Comparison of ENCODE assay signal across 1 cellular context in genomic region chr1:68111804-68112436, GRCh38.
TF ChIP-seq lines count a peak whose summit lies in the region.

No MANE protein-coding gene starts in this region.

TF ChIP-seq in IMR-90, 13 proteins besides CTCF, POLR2A, EP300 and RAD21:
- TF ChIP-seq MXI1 (IDR thresholded peaks at IDR 0.05; ENCODE audit: borderline replicate concordance, low read depth, low read length): no peak
- no peak for TF ChIP-seq RFX5 (IDR thresholded peaks at IDR 0.05; ENCODE audit: low read depth, low read length)
- no peak for TF ChIP-seq ELK1 (IDR thresholded peaks at IDR 0.05; ENCODE audit: borderline replicate concordance, low read depth, low read length)
- TF ChIP-seq BHLHE40 (IDR thresholded peaks at IDR 0.05; ENCODE audit: low read depth, low read length): peak; percentile 4; the same call in 1 of the 2 replicates
- 0 out of 2 replicates have a peak, but pooled peaks have one; percentile 23 for TF ChIP-seq MAZ (IDR thresholded peaks at IDR 0.05; ENCODE audit: borderline replicate concordance, low read depth, low read length)
- no peak for TF ChIP-seq CEBPB (IDR thresholded peaks at IDR 0.05; ENCODE audit: low read depth, low read length)
- TF ChIP-seq SMC3 (IDR thresholded peaks at IDR 0.05; ENCODE audit: low read depth, low read length): peak; percentile 92
- no peak for TF ChIP-seq FOS (IDR thresholded peaks at IDR 0.05; ENCODE audit: low read depth, low read length)
- no peak for TF ChIP-seq USF2 (IDR thresholded peaks at IDR 0.05; ENCODE audit: low read depth, low read length)
- no peak for TF ChIP-seq MAFK (IDR thresholded peaks at IDR 0.05; ENCODE audit: low read depth, low read length)
- no peak for TF ChIP-seq RCOR1 (IDR thresholded peaks at IDR 0.05; ENCODE audit: insufficient replicate concordance, low read length)
- TF ChIP-seq NFE2L2 (IDR thresholded peaks at IDR 0.05; ENCODE audit: low read depth, low read length): no peak
- TF ChIP-seq CHD1 (IDR thresholded peaks at IDR 0.05; ENCODE audit: low read depth, low read length): no peak
TF ChIP-seq in IMR-90: peak in this region for 3.
